ENCODE assay signal across 10 cellular contexts in genomic region chr1:167059729-167060107, GRCh38. TPM values are rescaled to one million over a fixed set of nuclear protein-coding genes. Genes with fewer than 3 reads are reported as not detected.
"Had no signal": no experiment of that assay in that cellular context is flagged by ENCODE, and none has a peak within 500 bp of the region (broad histone marks: within the 10 kb centered on the region; RNA-seq: fewer than 3 reads in every experiment).

No MANE protein-coding gene starts in this region.

- H3K4me3 ChIP-seq: cardiac muscle cell, esophagus muscularis mucosa, ovary, sigmoid colon, stomach, thyroid gland, uterus had no signal

- H3K27me3 ChIP-seq: cardiac muscle cell, ovary, thyroid gland, uterus had no signal

- H3K27ac ChIP-seq: cardiac muscle cell, esophagus muscularis mucosa, heart left ventricle, left ventricle myocardium inferior, ovary, stomach, thyroid gland, uterus had no signal

- H3K36me3 ChIP-seq: cardiac muscle cell, heart left ventricle, left ventricle myocardium inferior, ovary, sigmoid colon, stomach, thyroid gland, uterus had no signal

- H3K9me3 ChIP-seq: esophagus muscularis mucosa, heart left ventricle, left ventricle myocardium inferior, ovary, sigmoid colon, stomach, thyroid gland, uterus had no signal

- H3K4me1 ChIP-seq: uterus had no signal

RNA-seq across cellular contexts. Expression of gene STYXL2, which starts 34.2 kb away (rescaled TPM):
- polyA plus RNA-seq: neural cell, stomach had no signal
